10 cellular contexts compared by ENCODE assay signal in the genomic region with DNA sequence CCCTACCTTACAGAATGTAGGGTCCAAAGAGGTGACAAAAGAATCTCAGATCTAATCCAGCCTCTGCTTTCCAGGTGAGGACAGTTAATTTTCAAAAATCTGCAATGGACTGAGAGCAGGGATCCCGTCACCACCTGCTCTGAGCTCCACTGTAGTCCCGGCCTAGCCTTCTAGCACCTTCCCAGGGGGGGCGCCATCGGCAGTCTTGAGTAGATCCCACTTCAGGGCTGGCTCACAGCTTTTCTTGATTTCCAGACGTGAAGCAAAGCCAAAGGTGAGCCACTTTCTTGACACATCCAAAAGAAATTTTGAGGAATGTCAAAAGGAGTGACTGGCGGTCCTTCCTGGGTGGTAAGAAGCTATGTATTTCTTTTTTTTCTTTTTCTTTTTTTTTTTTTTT.
DNase-seq lines count a peak whose midpoint lies in the region; ATAC-seq, FAIRE-seq and TF ChIP-seq lines count a peak whose summit lies in the region.
"Had no signal": no experiment of that assay in that cellular context is flagged by ENCODE, and none has a peak within 500 bp of the region (broad histone marks: within the 10 kb centered on the region; RNA-seq: fewer than 3 reads in every experiment).

No MANE protein-coding gene starts in this region.

- H3K4me3 ChIP-seq in H1 (ENCODE audit: extremely low read depth in 1 of 4, insufficient read depth in 2 of 4, low read depth in 3 of 4, low read length in 4 of 4): no peak overlapping the region

- no peaks in the 10 kb centered on the region for H3K23me2 ChIP-seq in H1 (ENCODE audit: low read depth, low read length)

- no peak overlapping the region for H2BK20ac ChIP-seq in H1 (ENCODE audit: low read length)

- POLR2A ChIA-PET in H1 (lab: Charles Lee; ENCODE audit: partially characterized antibody): interaction anchor here (0.7 to 1.4 kb wide), 2 partner anchors 101 to 805 kb away, joined by 3 read pairs; no protein-coding TSS in a partner anchor

- no peaks in the 10 kb centered on the region for H3K79me1 ChIP-seq in H1 (ENCODE audit: low read depth, low read length)

- TF ChIP-seq RAD21 in H1 (IDR thresholded peaks at IDR 0.05 in 1 of 2, conservative IDR thresholded peaks at IDR 0.05 in 1 of 2; ENCODE audit: low read depth in 2 of 2, low read length in 2 of 2): peak; percentile 52 to 67

- H3K18ac ChIP-seq in H1 (ENCODE audit: extremely low read depth, low read length): no peak overlapping the region

- H2BK15ac ChIP-seq in H1 (ENCODE audit: low read length): no peak overlapping the region

- no peak overlapping the region for H2BK12ac ChIP-seq in H1 (ENCODE audit: low read depth, low read length)

- no peak overlapping the region for H2BK5ac ChIP-seq in H1 (ENCODE audit: low read depth, low read length)

- no peak overlapping the region for H2AFZ ChIP-seq in H1 (ENCODE audit: low read length)

- H3K4me1 ChIP-seq in H1 (replicated peaks in 1 of 4; ENCODE audit: control insufficient read depth in 3 of 4, insufficient read depth in 4 of 4, low read length in 3 of 4): no peaks in the 10 kb centered on the region

- peak; percentile 56 for DNase-seq in DMS53 (lab: John Stamatoyannopoulos, UW)
- DNase-seq in DMS53 treated with DMSO at 0.1 percent for 48 hours (lab: John Stamatoyannopoulos, UW; ENCODE audit: unreplicated experiment): no peak
- DNase-seq in NCI-H460 (ENCODE audit: extremely low read depth, low read depth): peak; percentile 12
- peak in 1 of 2 experiments; percentile 69 for DNase-seq in H1 (ENCODE audit: low read depth in 1 of 2, low spot score in 2 of 2)
- peak; percentile 37 for DNase-seq in stimulated activated CD4-positive, alpha-beta T cell treated with anti-CD3 and anti-CD28 coated beads, Interleukin-4, amount 100 ng/mL, for 24 hours
- no peak for DNase-seq in activated effector memory CD4-positive, alpha-beta T cell treated with Interleukin-2 at 50 U/mL for 16 hours

- TF ChIP-seq EP300 in H1 (IDR thresholded peaks at IDR 0.05; ENCODE audit: borderline replicate concordance in 1 of 2, low read depth in 2 of 2, low read length in 2 of 2): no peak

- no peak overlapping the region for H2BK120ac ChIP-seq in H1 (replicated peaks; ENCODE audit: low read depth, low read length)

- FAIRE-seq in H1 (lab: Jason Lieb, UNC): no peak
- FAIRE-seq: A204.1 had no signal

- no peaks in the 10 kb centered on the region for H3K79me2 ChIP-seq in H1 (ENCODE audit: control insufficient read depth in 1 of 2, insufficient read depth in 2 of 2, low read length in 2 of 2)

- H3K23ac ChIP-seq in H1 (ENCODE audit: insufficient read length): no peak overlapping the region

- CTCF ChIA-PET in H1 (lab: Charles Lee; ENCODE audit: partially characterized antibody): interaction anchor here (0.6 to 5.7 kb wide), 74 partner anchors 9 to 1045 kb away, joined by 3 to 68 read pairs (median 4); no protein-coding TSS in a partner anchor

- ATAC-seq in HG03439 (IDR thresholded peaks at IDR 0.05; ENCODE audit: unreplicated experiment): no peak
- ATAC-seq in GM18873 (IDR thresholded peaks at IDR 0.05; ENCODE audit: low FRiP score, unreplicated experiment): no peak

- no peak overlapping the region for H3K56ac ChIP-seq in H1 (replicated peaks; ENCODE audit: insufficient read length, low read depth, low read length)

- no peaks in the 10 kb centered on the region for H3K27me3 ChIP-seq in H1 (replicated peaks in 1 of 4; ENCODE audit: control insufficient read depth in 3 of 4, extremely low read depth in 1 of 4, insufficient read depth in 3 of 4, low read length in 3 of 4)

- no peaks in the 10 kb centered on the region for H3K36me3 ChIP-seq in H1 (ENCODE audit: control insufficient read depth in 2 of 4, insufficient read depth in 4 of 4, low read length in 3 of 4)

- no peak overlapping the region for H3K9ac ChIP-seq in H1 (replicated peaks in 1 of 4; ENCODE audit: extremely low read depth in 1 of 4, low read depth in 3 of 4, low read length in 3 of 4)

- no peak overlapping the region for H4K5ac ChIP-seq in H1 (ENCODE audit: insufficient read length, low read depth, low read length)

- no peaks in the 10 kb centered on the region for H3K9me3 ChIP-seq in H1 (ENCODE audit: insufficient read depth in 2 of 2, low read depth in 1 of 2, low read length in 1 of 2)

- H4K20me1 ChIP-seq in H1 (replicated peaks in 1 of 2; ENCODE audit: control insufficient read depth in 1 of 2, insufficient read depth in 2 of 2, low read length in 2 of 2): no peaks in the 10 kb centered on the region

- WGBS in H1 (ENCODE audit: extremely low coverage in 1 of 2, insufficient coverage in 1 of 2, insufficient read length in 1 of 2, insufficient replicate concordance in 2 of 2, low coverage in 1 of 2, low lambda C conversion rate in 2 of 2, missing lambda C conversion rate in 1 of 2), 2 experiments: 68% methylated on average over 6 of the region's 6 CpGs; no CpG with 5 or more reads in 1 of the 2 experiments

- no peak overlapping the region for H4K8ac ChIP-seq in H1 (ENCODE audit: extremely low read depth, insufficient read depth, low read length)

- H2AK5ac ChIP-seq in H1 (ENCODE audit: low read depth, low read length): no peak overlapping the region

- H3K4ac ChIP-seq in H1 (replicated peaks; ENCODE audit: insufficient read length, low read depth, low read length): no peak overlapping the region

- TF ChIP-seq CTCF in H1 (IDR thresholded peaks at IDR 0.05; ENCODE audit: control extremely low read depth in 1 of 3, insufficient read depth in 1 of 3, low read depth in 1 of 3, low read length in 3 of 3): peak; percentile 53 to 66 (median 64)

- no peak for TF ChIP-seq POLR2A in H1 (IDR thresholded peaks at IDR 0.05; ENCODE audit: control extremely low read depth in 1 of 2, low read depth in 2 of 2, low read length in 2 of 2)

- H3K27ac ChIP-seq in H1 (ENCODE audit: low read depth, low read length): no peak overlapping the region
- H3K27ac ChIP-seq: epithelial cell of prostate had no signal

- H4K91ac ChIP-seq in H1 (replicated peaks; ENCODE audit: insufficient read length, low read length): no peak overlapping the region

- H3K14ac ChIP-seq in H1 (ENCODE audit: insufficient read length): no peak overlapping the region

- no peak overlapping the region for H3K4me2 ChIP-seq in H1 (ENCODE audit: insufficient read depth in 1 of 2, low read depth in 2 of 2, low read length in 2 of 2)

TF ChIP-seq in H1, 55 proteins besides CTCF, POLR2A, EP300 and RAD21:
- TF ChIP-seq EZH2 (IDR thresholded peaks at IDR 0.05; ENCODE audit: low read depth, low read length, severe bottlenecking) (no peak), NANOG (IDR thresholded peaks at IDR 0.05; ENCODE audit: insufficient read depth, low read depth, low read length, poor library complexity, severe bottlenecking) (no peak), SAP30 (IDR thresholded peaks at IDR 0.05; ENCODE audit: insufficient read depth, insufficient replicate concordance, low read length) (no peak), JUN (IDR thresholded peaks at IDR 0.05; ENCODE audit: low read depth, low read length) (no peak)
- TF ChIP-seq, protein P1, sequence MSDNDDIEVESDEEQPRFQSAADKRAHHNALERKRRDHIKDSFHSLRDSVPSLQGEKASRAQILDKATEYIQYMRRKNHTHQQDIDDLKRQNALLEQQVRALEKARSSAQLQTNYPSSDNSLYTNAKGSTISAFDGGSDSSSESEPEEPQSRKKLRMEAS (IDR thresholded peaks at IDR 0.05): 0 out of 2 replicates have a peak, but pooled peaks have one; percentile 10

Comparison
In these comparisons a context has a peak if more than half of its experiments do, and no peak if none do; other contexts are left out.
1. DNase-seq: peak in DMS53 (single experiment), NCI-H460 (single experiment) and stimulated activated CD4-positive, alpha-beta T cell treated with anti-CD3 and anti-CD28 coated beads, Interleukin-4, amount 100 ng/mL, for 24 hours (single experiment); none in DMS53 treated with DMSO at 0.1 percent for 48 hours (single experiment) and activated effector memory CD4-positive, alpha-beta T cell treated with Interleukin-2 at 50 U/mL for 16 hours (single experiment).